In genomic region chr1:118339431-118340146, GRCh38 we compare ENCODE assay signal across 26 cellular contexts.
A peak's percentile ranks its signal among the peaks of the same experiment; 100 is the strongest.
DNase-seq lines count a peak whose midpoint lies in the region; ATAC-seq, FAIRE-seq and TF ChIP-seq lines count a peak whose summit lies in the region.
"Had no signal": no experiment of that assay in that cellular context is flagged by ENCODE, and none has a peak within 500 bp of the region (broad histone marks: within the 10 kb centered on the region; RNA-seq: fewer than 3 reads in every experiment).

No MANE protein-coding gene starts in this region.

- H3K4me2 ChIP-seq in mammary epithelial cell (ENCODE audit: insufficient read depth, low read depth, low read length) (peak overlapping the region; percentile 6), astrocyte (ENCODE audit: low read length) (peak overlapping the region; percentile 13)
- H3K4me2 ChIP-seq: neural progenitor cell had no signal

- no peaks in the 10 kb centered on the region for H4K20me1 ChIP-seq in mammary epithelial cell (ENCODE audit: insufficient read depth, low read length)
- H4K20me1 ChIP-seq in astrocyte (ENCODE audit: insufficient read depth, low read length), result no peaks in the 10 kb centered on the region

- no peaks in the 10 kb centered on the region for H3K27me3 Mint-ChIP-seq in MCF 10A (ENCODE audit: insufficient read depth, unreplicated experiment)
- H3K27me3 Mint-ChIP-seq in astrocyte (ENCODE audit: low read depth, unreplicated experiment), result no peaks in the 10 kb centered on the region

- H3K36me3 ChIP-seq in mammary epithelial cell (ENCODE audit: insufficient read depth, low read length) (no peaks in the 10 kb centered on the region), astrocyte (ENCODE audit: insufficient read depth, low read length) (no peaks in the 10 kb centered on the region)
- H3K36me3 ChIP-seq: breast epithelium, colonic mucosa, lower lobe of right lung, neural progenitor cell had no signal

- H3K79me2 ChIP-seq in mammary epithelial cell (ENCODE audit: insufficient read depth, low read length) (no peaks in the 10 kb centered on the region), astrocyte (ENCODE audit: insufficient read depth, low read length) (no peaks in the 10 kb centered on the region)

- ATAC-seq in HG03354 (IDR thresholded peaks at IDR 0.05; ENCODE audit: poor library complexity, severe bottlenecking, unreplicated experiment), result no peak
- ATAC-seq in HG03159 (IDR thresholded peaks at IDR 0.05; ENCODE audit: unreplicated experiment), result no peak
- ATAC-seq: activated T-cell treated with anti-CD3 and anti-CD28 coated beads, Interleukin-2, amount 50 U/mL, for 4 hours; CD8-positive, alpha-beta T cell; lower lobe of right lung; SK-N-SH treated with all-trans-retinoic acid at 6 μM for 48 hours had no signal

- DNase-seq in mammary epithelial cell (peak; percentile 42), MCF 10A (ENCODE audit: unreplicated experiment) (no peak), astrocyte (ENCODE audit: low read depth) (no peak), foreskin fibroblast (peak; percentile 35 to 54), DMS114 treated with DMSO at 0.1 percent for 48 hours (lab: John Stamatoyannopoulos, UW; ENCODE audit: unreplicated experiment) (no peak), HEK293T (ENCODE audit: extremely low spot score) (no peak)
- DNase-seq: activated CD4-positive, alpha-beta T cell treated with anti-CD3 and anti-CD28 coated beads for 48 hours; activated naive CD4-positive, alpha-beta T cell; activated T-cell treated with anti-CD3 and anti-CD28 coated beads, Interleukin-2, amount 50 U/mL, for 4 hours; CD8-positive, alpha-beta T cell; colonic mucosa; DMS153; effector memory CD4-positive, alpha-beta T cell; H9; kidney; lower lobe of right lung; NCI-H2107; NCI-H510A; posterior cingulate gyrus had no signal

- H2AFZ ChIP-seq in mammary epithelial cell (ENCODE audit: low read depth, low read length) (peak overlapping the region; percentile 30), astrocyte (ENCODE audit: low read depth, low read length) (no peak overlapping the region)
- H2AFZ ChIP-seq: neural progenitor cell had no signal

- H3K9me3 Mint-ChIP-seq in MCF 10A (ENCODE audit: unreplicated experiment) (no peaks in the 10 kb centered on the region), astrocyte (ENCODE audit: unreplicated experiment) (no peaks in the 10 kb centered on the region)
- H3K9me3 Mint-ChIP-seq: activated T-cell treated with anti-CD3 and anti-CD28 coated beads, Interleukin-2, amount 50 U/mL, for 4 hours; H9; neural progenitor cell; type B pancreatic cell had no signal

- POLR2A ChIA-PET in MCF 10A (lab: Yijun Ruan, JAX) (interaction anchor here (0.6 to 0.8 kb wide), 2 partner anchors 20 to 22 kb away, joined by 3 to 4 read pairs; no protein-coding TSS in a partner anchor), HEK293T (lab: Yijun Ruan, JAX) (no interaction called here)

- H3K9ac ChIP-seq in mammary epithelial cell (ENCODE audit: insufficient read depth, low read length), result no peak overlapping the region
- no peak overlapping the region for H3K9ac ChIP-seq in astrocyte (ENCODE audit: low read length)
- H3K9ac ChIP-seq: neural progenitor cell had no signal

- H3K4me3 ChIP-seq in mammary epithelial cell (replicated peaks in 1 of 3; ENCODE audit: insufficient read depth in 1 of 3, low read depth in 2 of 3, low read length in 3 of 3) (no peak overlapping the region), astrocyte (ENCODE audit: insufficient read depth, low read depth, low read length) (no peak overlapping the region), foreskin fibroblast (ENCODE audit: low read depth in 1 of 2, low read length in 2 of 2) (no peak overlapping the region)
- H3K4me3 ChIP-seq: breast epithelium, colonic mucosa, lower lobe of right lung, neural progenitor cell had no signal

- H3K27me3 ChIP-seq in mammary epithelial cell (ENCODE audit: insufficient read depth, low read length), result no peaks in the 10 kb centered on the region
- no peaks in the 10 kb centered on the region for H3K27me3 ChIP-seq in astrocyte (ENCODE audit: insufficient read depth, low read length)
- H3K27me3 ChIP-seq: breast epithelium, colonic mucosa, neural progenitor cell had no signal

- 28% methylated on average over 4 of the region's 4 CpGs for WGBS in mammary epithelial cell (ENCODE audit: low coverage, missing lambda C conversion rate)

- H3K36me3 Mint-ChIP-seq in MCF 10A (ENCODE audit: insufficient read depth, unreplicated experiment), result no peaks in the 10 kb centered on the region
- H3K36me3 Mint-ChIP-seq in astrocyte (ENCODE audit: low read depth, unreplicated experiment), result no peaks in the 10 kb centered on the region
- H3K36me3 Mint-ChIP-seq: CD8-positive, alpha-beta T cell; neural progenitor cell; type B pancreatic cell had no signal

- CTCF ChIA-PET in mammary epithelial cell (lab: Charles Lee; ENCODE audit: low non-redundant PET) (no interaction called here), MCF 10A (lab: Yijun Ruan, JAX) (interaction anchor here (0.7 to 1.2 kb wide), 3 partner anchors 11 to 196 kb away, joined by 3 read pairs; no protein-coding TSS in a partner anchor), HEK293T (lab: Yijun Ruan, JAX) (no interaction called here)

- H3K9me3 ChIP-seq in mammary epithelial cell (replicated peaks; ENCODE audit: insufficient read depth, low read length), result no peaks in the 10 kb centered on the region
- no peaks in the 10 kb centered on the region for H3K9me3 ChIP-seq in astrocyte (ENCODE audit: insufficient read depth, low read depth, low read length)
- H3K9me3 ChIP-seq: breast epithelium, colonic mucosa, lower lobe of right lung had no signal

- in situ Hi-C loops in mammary epithelial cell (cut with MboI; ENCODE audit: low sequenced_read_pairs in 2 of 2), result no loop called here

- peaks cover 49% of the 10 kb centered on the region for H3K4me1 ChIP-seq in mammary epithelial cell (ENCODE audit: insufficient read depth, low read length)
- H3K4me1 ChIP-seq in astrocyte (ENCODE audit: insufficient read depth, low read length), result peaks cover 9% of the 10 kb centered on the region
- H3K4me1 ChIP-seq: breast epithelium, colonic mucosa, lower lobe of right lung, neural progenitor cell had no signal

- H3K27ac ChIP-seq in mammary epithelial cell (ENCODE audit: insufficient read depth, low read depth, low read length) (no peak overlapping the region), astrocyte (ENCODE audit: low read depth, low read length) (no peak overlapping the region)
- H3K27ac ChIP-seq: colonic mucosa, lower lobe of right lung, neural progenitor cell had no signal

- H3K4me1 Mint-ChIP-seq in MCF 10A (ENCODE audit: insufficient read depth, unreplicated experiment) (peaks cover 37% of the 10 kb centered on the region), astrocyte (ENCODE audit: low read depth, unreplicated experiment) (peaks cover 16% of the 10 kb centered on the region)

- BruUV-seq in mammary epithelial cell (replicated peaks; lab: Mats Ljungman, UMichigan) (no TSS peak), MCF 10A (replicated peaks; lab: Mats Ljungman, UMichigan) (no TSS peak)

- no peak overlapping the region for H3K27ac Mint-ChIP-seq in MCF 10A (ENCODE audit: low read depth, unreplicated experiment)
- H3K27ac Mint-ChIP-seq in astrocyte (ENCODE audit: unreplicated experiment), result no peak overlapping the region
- H3K27ac Mint-ChIP-seq: CD8-positive, alpha-beta T cell; H9; neural progenitor cell; type B pancreatic cell had no signal

- dilution Hi-C loops in mammary epithelial cell (cut with HindIII; ENCODE audit: low sequenced_read_pairs), result no loop called here

- peak; percentile 43 for FAIRE-seq in astrocyte (lab: Jason Lieb, UNC)
- FAIRE-seq: A204.1, kidney had no signal

- TF ChIP-seq CTCF in mammary epithelial cell (conservative IDR thresholded peaks at IDR 0.05 in 1 of 2, IDR thresholded peaks at IDR 0.05 in 1 of 2; ENCODE audit: extremely low read depth in 1 of 2, insufficient read depth in 1 of 2, low read depth in 1 of 2, low read length in 2 of 2) (no peak), MCF 10A (IDR thresholded peaks at IDR 0.05; ENCODE audit: unreplicated experiment) (no peak), astrocyte (IDR thresholded peaks at IDR 0.05; ENCODE audit: insufficient read depth, low read depth, low read length) (no peak), foreskin fibroblast (IDR thresholded peaks at IDR 0.05; ENCODE audit: low read depth, low read length) (no peak)

- H3K4me3 Mint-ChIP-seq in MCF 10A (ENCODE audit: unreplicated experiment) (no peak overlapping the region), astrocyte (ENCODE audit: unreplicated experiment) (no peak overlapping the region)
- H3K4me3 Mint-ChIP-seq: activated T-cell treated with anti-CD3 and anti-CD28 coated beads, Interleukin-2, amount 50 U/mL, for 4 hours; CD8-positive, alpha-beta T cell; H9; neural progenitor cell; type B pancreatic cell had no signal

- intact Hi-C loops in mammary epithelial cell (cut with micrococcal nuclease), result no loop called here
- intact Hi-C loops in MCF 10A (cut with micrococcal nuclease), result no loop called here

TF ChIP-seq in HEK293T, 16 proteins besides CTCF, POLR2A, EP300 and RAD21:
- TF ChIP-seq ZNF384 (IDR thresholded peaks at IDR 0.05), result no peak
- TF ChIP-seq FOXK2 (IDR thresholded peaks at IDR 0.05), result no peak
- no peak for TF ChIP-seq TARDBP (IDR thresholded peaks at IDR 0.05)
- TF ChIP-seq SUZ12 (IDR thresholded peaks at IDR 0.05), result no peak

Comparison
In these comparisons a context has a peak if more than half of its experiments do, and no peak if none do; other contexts are left out.
1. DNase-seq: peak in mammary epithelial cell (single experiment) and foreskin fibroblast (2 of 2); none in MCF 10A (single experiment), astrocyte (single experiment), DMS114 treated with DMSO at 0.1 percent for 48 hours (single experiment) and HEK293T (single experiment).